17 cellular contexts compared by ENCODE assay signal in genomic region chr2:142819411-142819810, GRCh38. TPM values are rescaled to one million over a fixed set of nuclear protein-coding genes. Genes with fewer than 3 reads are reported as not detected.
DNase-seq lines count a peak whose midpoint lies in the region; ATAC-seq and TF ChIP-seq lines count a peak whose summit lies in the region.
"Had no signal": no experiment of that assay in that cellular context is flagged by ENCODE, and none has a peak within 500 bp of the region (broad histone marks: within the 10 kb centered on the region; RNA-seq: fewer than 3 reads in every experiment).

No MANE protein-coding gene starts in this region.

- no peaks in the 10 kb centered on the region for H3K79me1 ChIP-seq in mesendoderm (ENCODE audit: low read length)

- CTCF ChIA-PET in GM10248 (lab: Yijun Ruan, JAX): no interaction called here

- POLR2A ChIA-PET in GM10248 (lab: Yijun Ruan, JAX): no interaction called here

- H4K8ac ChIP-seq in mesendoderm (ENCODE audit: low read depth, low read length): peak overlapping the region; percentile 28

- H4K5ac ChIP-seq in mesendoderm (ENCODE audit: low read length): no peak overlapping the region

- DNase-seq in MV-4-11 (lab: John Stamatoyannopoulos, UW) (peak; percentile 46), astrocyte of the hippocampus (ENCODE audit: low read depth, low spot score) (peak; percentile 76), kidney epithelial cell (ENCODE audit: low read depth) (peak; percentile 61), mesendoderm (no peak), Kasumi-1 (lab: John Stamatoyannopoulos, UW) (no peak), GM10248 (ENCODE audit: extremely low spot score) (no peak), omental fat pad (ENCODE audit: low spot score) (no peak)
- DNase-seq: 8988T, Calu3, DND-41, HCEC 1CT, IMR-90, NCI-H2029, NCI-H446, NCI-H524 treated with DMSO at 0.1 percent for 48 hours, NCI-H774 had no signal

- no peaks in the 10 kb centered on the region for H3K4me1 ChIP-seq in mesendoderm (ENCODE audit: control insufficient read depth, low read depth, low read length)

- no peak overlapping the region for H3K4me3 ChIP-seq in kidney epithelial cell (ENCODE audit: low read depth, low read length)
- H3K4me3 ChIP-seq in mesendoderm (ENCODE audit: low read length): no peak overlapping the region

- no peak overlapping the region for H2AK5ac ChIP-seq in mesendoderm (ENCODE audit: low read length)

- H3K79me2 ChIP-seq in mesendoderm (ENCODE audit: control insufficient read depth, insufficient read depth, low read length): no peaks in the 10 kb centered on the region

- H3K56ac ChIP-seq in mesendoderm (ENCODE audit: low read length): no peak overlapping the region

- H2BK15ac ChIP-seq in mesendoderm (replicated peaks; ENCODE audit: low read depth): no peak overlapping the region

- H3K27me3 ChIP-seq in kidney epithelial cell (ENCODE audit: control insufficient read depth, insufficient read depth, low read length): no peaks in the 10 kb centered on the region
- H3K27me3 ChIP-seq in mesendoderm (ENCODE audit: insufficient read depth, low read length, poor library complexity): no peaks in the 10 kb centered on the region

- no peak overlapping the region for H2BK120ac ChIP-seq in mesendoderm (ENCODE audit: low read depth, low read length)

- no peak overlapping the region for H2BK5ac ChIP-seq in mesendoderm (ENCODE audit: low read length)

- no peak overlapping the region for H3K4ac ChIP-seq in mesendoderm (ENCODE audit: low read depth, low read length)

- H3K36me3 ChIP-seq in kidney epithelial cell (ENCODE audit: control insufficient read depth, insufficient read depth, low read length) (no peaks in the 10 kb centered on the region), mesendoderm (ENCODE audit: control insufficient read depth, insufficient read depth, low read length) (no peaks in the 10 kb centered on the region)

- H3K9ac ChIP-seq in mesendoderm (ENCODE audit: low read length): no peak overlapping the region

- no peak overlapping the region for H3K27ac ChIP-seq in mesendoderm (ENCODE audit: low read depth, low read length)

- no peak overlapping the region for H3K23ac ChIP-seq in mesendoderm (ENCODE audit: low read length)

- ATAC-seq in HG03432 (IDR thresholded peaks at IDR 0.05; ENCODE audit: unreplicated experiment) (no peak), omental fat pad (ENCODE audit: low FRiP score) (no peak)

- TF ChIP-seq CTCF in kidney epithelial cell (IDR thresholded peaks at IDR 0.05; ENCODE audit: insufficient read depth, low read length, poor library complexity, severe bottlenecking): no peak
- no peak for TF ChIP-seq CTCF in GM10248 (IDR thresholded peaks at IDR 0.05; ENCODE audit: control extremely low read depth, extremely low read depth, low read depth, missing control alignments)
- TF ChIP-seq CTCF in omental fat pad (IDR thresholded peaks at IDR 0.05): no peak

- no peak overlapping the region for H3K4me2 ChIP-seq in mesendoderm (ENCODE audit: low read length)

- H3K18ac ChIP-seq in mesendoderm (ENCODE audit: low read length): no peak overlapping the region

- WGBS in mesendoderm (ENCODE audit: extremely low coverage, insufficient coverage, low lambda C conversion rate): no CpG with 5 or more reads among the region's 2 CpGs

RNA-seq across cellular contexts. Expression of gene KYNU, which starts 58.1 kb away (rescaled TPM):
- total RNA-seq in kidney epithelial cell (1.8 and 2.7 TPM in 2 replicates), omental fat pad (10 to 100 TPM in 1 of 4 donors, 1 to 10 TPM in 3; 3.8 to 25.3 (median 8.4) TPM)
- polyA plus RNA-seq in mesendoderm (2013, experiment 1 of 2): 0.20 TPM
- 0.11 TPM for polyA plus RNA-seq in mesendoderm (2013, experiment 2 of 2)

Comparison
In these comparisons a context has a peak if more than half of its experiments do, and no peak if none do; other contexts are left out.
1. DNase-seq: peak in MV-4-11 (single experiment), astrocyte of the hippocampus (single experiment) and kidney epithelial cell (single experiment); none in mesendoderm (single experiment), Kasumi-1 (0 of 2), GM10248 (single experiment) and omental fat pad (single experiment).